Comparison of ENCODE assay signal across 8 cellular contexts in genomic region chr18:2571200-2572143, GRCh38. TPM values are rescaled to one million over a fixed set of nuclear protein-coding genes. Genes with fewer than 3 reads are reported as not detected.
DNase-seq lines count a peak whose midpoint lies in the region; ATAC-seq and TF ChIP-seq lines count a peak whose summit lies in the region.

TSS of gene METTL4 (minus strand) at chr18:2571505. CDS start at chr18:2567216, 4,289 bp downstream.
TSS of gene NDC80 (plus strand) at chr18:2571557. CDS start at chr18:2572986, 1,429 bp downstream.

- H3K36me3 Mint-ChIP-seq in neural progenitor cell: peaks cover 7% of the 10 kb centered on the region

- H3K36me3 ChIP-seq in ES-I3 (ENCODE audit: insufficient read depth, low read length): peaks cover 5% of the 10 kb centered on the region; the same call in 1 of the 2 replicates
- peaks cover 19% of the 10 kb centered on the region for H3K36me3 ChIP-seq in neural progenitor cell
- peaks cover 3% of the 10 kb centered on the region in 2 donors for H3K36me3 ChIP-seq in stomach smooth muscle (ENCODE audit: control insufficient read depth in 2 of 2, insufficient read depth in 2 of 2, low read length in 2 of 2)

- H3K27ac ChIP-seq in foreskin keratinocyte (peak within 1 kb of the TSS; percentile 100), neural progenitor cell (peak within 1 kb of the TSS; percentile 97), stomach smooth muscle (ENCODE audit: low read length) (peak within 1 kb of the TSS; percentile 98)

- peak within 1 kb of the TSS; percentile 98 for H3K4me2 ChIP-seq in neural progenitor cell

- peaks cover 24% of the 10 kb centered on the region for H3K4me1 Mint-ChIP-seq in neural progenitor cell

- no peaks in the 10 kb centered on the region for H3K9me3 Mint-ChIP-seq in neural progenitor cell

- H3K27me3 ChIP-seq in foreskin keratinocyte: no peaks in the 10 kb centered on the region
- no peaks in the 10 kb centered on the region for H3K27me3 ChIP-seq in neural progenitor cell
- H3K27me3 ChIP-seq in stomach smooth muscle (ENCODE audit: control insufficient read depth in 1 of 2, insufficient read depth in 2 of 2, low read length in 2 of 2): no peaks in the 10 kb centered on the region

- H2AFZ ChIP-seq in neural progenitor cell (replicated peaks): peak within 1 kb of the TSS; percentile 93

- peak within 1 kb of the TSS; percentile 97 for H3K4me3 Mint-ChIP-seq in neural progenitor cell

- peaks cover 2% of the 10 kb centered on the region for H3K27me3 Mint-ChIP-seq in neural progenitor cell (ENCODE audit: insufficient read depth, low read depth)

- H3K9me3 ChIP-seq in ES-I3 (ENCODE audit: control insufficient read depth, insufficient read depth, low read length) (no peaks in the 10 kb centered on the region), neural progenitor cell (ENCODE audit: low read depth) (no peaks in the 10 kb centered on the region), stomach smooth muscle (ENCODE audit: control insufficient read depth in 2 of 2, low read length in 2 of 2) (no peaks in the 10 kb centered on the region)

- peak; percentile 87 for ATAC-seq in foreskin keratinocyte

- H3K4me1 ChIP-seq in ES-I3 (ENCODE audit: insufficient read depth, low read length) (peaks cover 11% of the 10 kb centered on the region), foreskin keratinocyte (peaks cover 16% of the 10 kb centered on the region), neural progenitor cell (peaks cover 22% of the 10 kb centered on the region), stomach smooth muscle (ENCODE audit: control insufficient read depth, insufficient read depth, low read length) (peaks cover 10% of the 10 kb centered on the region)

- H3K9ac ChIP-seq in ES-I3 (ENCODE audit: low read depth, low read length): peak within 1 kb of the TSS; percentile 96
- peak within 1 kb of the TSS; percentile 78 for H3K9ac ChIP-seq in neural progenitor cell
- H3K9ac ChIP-seq in stomach smooth muscle (ENCODE audit: low read length in 2 of 2): peak within 1 kb of the TSS; percentile 95 to 99

- TF ChIP-seq CTCF in foreskin keratinocyte (conservative IDR thresholded peaks at IDR 0.05): no peak
- no peak for TF ChIP-seq CTCF in neural progenitor cell (IDR thresholded peaks at IDR 0.05)

- DNase-seq in GOT3 (lab: John Stamatoyannopoulos, UW) (peak; percentile 52), LHCN-M2 (ENCODE audit: low read depth) (peak; percentile 90), SIG-M5 treated with dmso at 0.1 percent for 504 hours (lab: John Stamatoyannopoulos, UW; ENCODE audit: unreplicated experiment) (peak; percentile 82), activated gamma-delta T cell treated with Interleukin-2 at 50 U/mL for 16 hours (peak; percentile 79), foreskin keratinocyte (peak; percentile 73 to 87), neural progenitor cell (ENCODE audit: low spot score) (peak; percentile 94)

- peak within 1 kb of the TSS; percentile 84 for H3K4me3 ChIP-seq in neural progenitor cell
- H3K4me3 ChIP-seq in stomach smooth muscle (ENCODE audit: low read length in 2 of 2): peak within 1 kb of the TSS; percentile 92 to 97

- peak within 1 kb of the TSS; percentile 99 for H3K27ac Mint-ChIP-seq in neural progenitor cell

- H4K20me1 ChIP-seq in neural progenitor cell (ENCODE audit: low read depth): peaks cover 8% of the 10 kb centered on the region

- peaks cover 7% of the 10 kb centered on the region for H3F3A ChIP-seq in neural progenitor cell (ENCODE audit: low read depth)

- peaks cover 73% of the 10 kb centered on the region for H3K79me2 ChIP-seq in neural progenitor cell (ENCODE audit: low read depth)

RNA-seq across cellular contexts. Expression of gene METTL4, which starts in this region (rescaled TPM):
- total RNA-seq in LHCN-M2 (2014; rRNA removed) (10.2 and 10.3 TPM in 2 replicates), foreskin keratinocyte (10.9 and 12.1 TPM in 2 replicates), neural progenitor cell (ENCODE audit: low replicate concordance) (22.3 and 30.8 TPM in 2 replicates)
- 3.4 TPM for polyA plus RNA-seq in LHCN-M2 (2012)
- 5.8 and 7.4 TPM in 2 replicates for polyA plus RNA-seq in foreskin keratinocyte

RNA-seq across cellular contexts. Expression of gene NDC80, which starts in this region (rescaled TPM):
- 64.1 and 90.8 TPM in 2 replicates for total RNA-seq in LHCN-M2 (2014; rRNA removed)
- 15.1 TPM for polyA plus RNA-seq in LHCN-M2 (2012)
- 27.8 and 34.1 TPM in 2 replicates for total RNA-seq in foreskin keratinocyte
- 16.9 and 22.2 TPM in 2 replicates for polyA plus RNA-seq in foreskin keratinocyte
- 69.3 and 98.1 TPM in 2 replicates for total RNA-seq in neural progenitor cell (ENCODE audit: low replicate concordance)

Comparison
In these comparisons a context has a peak if more than half of its experiments do, and no peak if none do; other contexts are left out.
1. Peak in every context shown above with its lines: DNase-seq, ATAC-seq, H3K4me3 ChIP-seq and H3K27ac ChIP-seq.